In genomic region chr17:69717214-69717613, GRCh38 we compare ENCODE assay signal across 13 cellular contexts.
"Had no signal": no experiment of that assay in that cellular context is flagged by ENCODE, and none has a peak within 500 bp of the region (broad histone marks: within the 10 kb centered on the region; RNA-seq: fewer than 3 reads in every experiment).

No MANE protein-coding gene starts in this region.

- H3K27me3 Mint-ChIP-seq: activated naive CD4-positive, alpha-beta T cell treated with anti-CD3 and anti-CD28 coated beads, Interleukin-2, amount 50 U/mL, for 24 hours; memory B cell had no signal

- H3K9me3 Mint-ChIP-seq: activated naive CD4-positive, alpha-beta T cell treated with anti-CD3 and anti-CD28 coated beads, Interleukin-2, amount 50 U/mL, for 24 hours had no signal

- H3K36me3 ChIP-seq: esophagus squamous epithelium, left lung, neutrophil, thoracic aorta had no signal

- H3K9me3 ChIP-seq: esophagus squamous epithelium, left lung, neutrophil, psoas muscle, thoracic aorta had no signal

- H3K4me3 Mint-ChIP-seq: activated naive CD4-positive, alpha-beta T cell treated with anti-CD3 and anti-CD28 coated beads, Interleukin-2, amount 50 U/mL, for 24 hours; memory B cell had no signal

- H3K27ac ChIP-seq: esophagus squamous epithelium, left lung, neutrophil, psoas muscle, thoracic aorta had no signal

- H3K4me1 Mint-ChIP-seq: activated naive CD4-positive, alpha-beta T cell treated with anti-CD3 and anti-CD28 coated beads, Interleukin-2, amount 50 U/mL, for 24 hours; memory B cell had no signal

- H3K27me3 ChIP-seq: dorsolateral prefrontal cortex, esophagus squamous epithelium, left lung, neutrophil had no signal

- H3K4me3 ChIP-seq: dorsolateral prefrontal cortex, esophagus squamous epithelium, left lung, psoas muscle, thoracic aorta had no signal

- H3K27ac Mint-ChIP-seq: activated naive CD4-positive, alpha-beta T cell treated with anti-CD3 and anti-CD28 coated beads, Interleukin-2, amount 50 U/mL, for 24 hours; memory B cell had no signal

- ATAC-seq: left lung; psoas muscle; stimulated activated naive CD8-positive, alpha-beta T cell treated with anti-CD3 and anti-CD28 coated beads, Interleukin-15, Interleukin-2, amounts not matched to agents 100 U/mL and 50 U/mL, for 24 hours had no signal

- H3K36me3 Mint-ChIP-seq: activated naive CD4-positive, alpha-beta T cell treated with anti-CD3 and anti-CD28 coated beads, Interleukin-2, amount 50 U/mL, for 24 hours; memory B cell had no signal

- H3K4me1 ChIP-seq: left lung had no signal

- DNase-seq: activated T-cell treated with anti-CD3 and anti-CD28 coated beads, Interleukin-2, amount 50 U/mL, for 1 hour; dorsolateral prefrontal cortex; esophagus squamous epithelium; left lung; psoas muscle; SHP77; stimulated activated CD4-positive, alpha-beta T cell treated with anti-CD3 and anti-CD28 coated beads, Interleukin-2, amount 100 ng/mL, for 48 hours; stimulated activated naive CD8-positive, alpha-beta T cell treated with anti-CD3 and anti-CD28 coated beads, Interleukin-15, Interleukin-2, amounts not matched to agents 100 U/mL and 50 U/mL, for 24 hours; T-helper 2 cell had no signal
